In genomic region chr22:19480173-19480568, GRCh38 we compare ENCODE assay signal across 9 cellular contexts. TPM values are rescaled to one million over a fixed set of nuclear protein-coding genes. Genes with fewer than 3 reads are reported as not detected.
DNase-seq lines count a peak whose midpoint lies in the region; ATAC-seq and TF ChIP-seq lines count a peak whose summit lies in the region.
"Had no signal": no experiment of that assay in that cellular context is flagged by ENCODE, and none has a peak within 500 bp of the region (broad histone marks: within the 10 kb centered on the region; RNA-seq: fewer than 3 reads in every experiment).

No MANE protein-coding gene starts in this region.

- ATAC-seq in activated T-cell treated with anti-CD3 and anti-CD28 coated beads, Interleukin-2, amount 50 U/mL, for 72 hours (replicated peaks in 1 of 2): no peak
- ATAC-seq in GM18519 (IDR thresholded peaks at IDR 0.05; ENCODE audit: low FRiP score, unreplicated experiment): no peak

- H3K4me3 ChIP-seq in WERI-Rb-1 (ENCODE audit: low read depth, low read length): peak overlapping the region; percentile 80
- peak overlapping the region; percentile 81 for H3K4me3 ChIP-seq in iPS-18c (ENCODE audit: insufficient read depth, low read depth, low read length)
- peak overlapping the region in 4 of 5 donors; percentile 53 to 95 (median 76) for H3K4me3 ChIP-seq in subcutaneous abdominal adipose tissue (ENCODE audit: low read depth in 1 of 5, low read length in 5 of 5)

- H3K27ac Mint-ChIP-seq in activated T-cell treated with anti-CD3 and anti-CD28 coated beads, Interleukin-2, amount 50 U/mL, for 72 hours: peak overlapping the region; percentile 82

- H3K27me3 Mint-ChIP-seq in activated T-cell treated with anti-CD3 and anti-CD28 coated beads, Interleukin-2, amount 50 U/mL, for 72 hours (ENCODE audit: low read depth): no peaks in the 10 kb centered on the region

- H3K4me1 Mint-ChIP-seq in activated T-cell treated with anti-CD3 and anti-CD28 coated beads, Interleukin-2, amount 50 U/mL, for 72 hours (ENCODE audit: low read depth): peaks cover 52% of the 10 kb centered on the region

- TF ChIP-seq CTCF in WERI-Rb-1 (IDR thresholded peaks at IDR 0.05; ENCODE audit: low read depth, low read length): no peak

- H3K9me3 Mint-ChIP-seq in activated T-cell treated with anti-CD3 and anti-CD28 coated beads, Interleukin-2, amount 50 U/mL, for 72 hours: no peaks in the 10 kb centered on the region

- peaks cover 45% of the 10 kb centered on the region for H3K36me3 ChIP-seq in WERI-Rb-1
- H3K36me3 ChIP-seq in subcutaneous abdominal adipose tissue (ENCODE audit: control insufficient read depth in 5 of 5, insufficient read depth in 5 of 5, low read length in 5 of 5): peaks cover 0 to 10% (median 1%) of the 10 kb centered on the region in 5 donors

- H3K4me3 Mint-ChIP-seq in activated T-cell treated with anti-CD3 and anti-CD28 coated beads, Interleukin-2, amount 50 U/mL, for 72 hours: peak overlapping the region; percentile 87 to 100

- peaks cover 11 to 31% of the 10 kb centered on the region in 2 donors for H3K36me3 Mint-ChIP-seq in activated T-cell treated with anti-CD3 and anti-CD28 coated beads, Interleukin-2, amount 50 U/mL, for 72 hours (ENCODE audit: insufficient read depth in 2 of 2)

- DNase-seq in activated T-cell treated with anti-CD3 and anti-CD28 coated beads, Interleukin-2, amount 50 U/mL, for 72 hours: peak in 1 of 2 donors; percentile 33
- DNase-seq in activated T-cell treated with anti-CD3 and anti-CD28 coated beads, Interleukin-2, amount 50 U/mL, for 48 hours: no peak
- DNase-seq in WERI-Rb-1: peak; percentile 18
- DNase-seq in hippocampal formation (lab: John Stamatoyannopoulos, UW): no peak
- no peak for DNase-seq in epidermal melanocyte (ENCODE audit: insufficient read length, low spot score)

- H3K27ac ChIP-seq in WERI-Rb-1 (peak overlapping the region; percentile 98), subcutaneous abdominal adipose tissue (ENCODE audit: low read depth, low read length) (no peak overlapping the region)

- H3K9me3 ChIP-seq in WERI-Rb-1 (ENCODE audit: severe bottlenecking): no peaks in the 10 kb centered on the region
- no peaks in the 10 kb centered on the region for H3K9me3 ChIP-seq in iPS-18c (ENCODE audit: control insufficient read depth, insufficient read depth, low read length)
- H3K9me3 ChIP-seq in subcutaneous abdominal adipose tissue (ENCODE audit: control insufficient read depth in 5 of 5, low read length in 5 of 5): no peaks in the 10 kb centered on the region

- H3K27me3 ChIP-seq in WERI-Rb-1 (ENCODE audit: insufficient read depth, low read depth, severe bottlenecking) (no peaks in the 10 kb centered on the region), subcutaneous abdominal adipose tissue (ENCODE audit: control insufficient read depth in 5 of 5, insufficient read depth in 4 of 5, low read length in 5 of 5) (no peaks in the 10 kb centered on the region)

- H3K9ac ChIP-seq in subcutaneous abdominal adipose tissue (ENCODE audit: low read length in 5 of 5): no peak overlapping the region

- H3K4me1 ChIP-seq in subcutaneous abdominal adipose tissue (ENCODE audit: control insufficient read depth in 5 of 5, insufficient read depth in 5 of 5, low read length in 5 of 5): peaks cover 9 to 35% (median 27%) of the 10 kb centered on the region in 5 donors

RNA-seq across cellular contexts. Expression of gene CDC45, which starts 0.5 kb away (rescaled TPM):
- 100 to 1,000 TPM; 119 to 144 TPM for total RNA-seq in activated T-cell treated with anti-CD3 and anti-CD28 coated beads, Interleukin-2, amount 50 U/mL, for 72 hours

RNA-seq across cellular contexts. Expression of gene UFD1, which starts 1.2 kb away (rescaled TPM):
- total RNA-seq in activated T-cell treated with anti-CD3 and anti-CD28 coated beads, Interleukin-2, amount 50 U/mL, for 72 hours: 10 to 100 TPM; 68.3 to 78.6 TPM

RNA-seq across cellular contexts. Expression of gene C22orf39, which starts 32.7 kb away (rescaled TPM):
- 10 to 100 TPM; 34.3 to 40.6 TPM for total RNA-seq in activated T-cell treated with anti-CD3 and anti-CD28 coated beads, Interleukin-2, amount 50 U/mL, for 72 hours

RNA-seq across cellular contexts. Expression of gene CLDN5, which starts 44.0 kb away (rescaled TPM):
- under 1 TPM; 0.30 to 0.36 TPM for total RNA-seq in activated T-cell treated with anti-CD3 and anti-CD28 coated beads, Interleukin-2, amount 50 U/mL, for 72 hours
- total RNA-seq: activated CD8-positive, alpha-beta memory T cell treated with anti-CD3 and anti-CD28 coated beads for 36 hours had no signal

RNA-seq across cellular contexts. Expression of gene MRPL40, which starts 47.8 kb away (rescaled TPM):
- 10 to 100 TPM; 27.1 to 27.2 TPM for total RNA-seq in activated T-cell treated with anti-CD3 and anti-CD28 coated beads, Interleukin-2, amount 50 U/mL, for 72 hours
